8 cellular contexts compared by ENCODE assay signal in the genomic region with DNA sequence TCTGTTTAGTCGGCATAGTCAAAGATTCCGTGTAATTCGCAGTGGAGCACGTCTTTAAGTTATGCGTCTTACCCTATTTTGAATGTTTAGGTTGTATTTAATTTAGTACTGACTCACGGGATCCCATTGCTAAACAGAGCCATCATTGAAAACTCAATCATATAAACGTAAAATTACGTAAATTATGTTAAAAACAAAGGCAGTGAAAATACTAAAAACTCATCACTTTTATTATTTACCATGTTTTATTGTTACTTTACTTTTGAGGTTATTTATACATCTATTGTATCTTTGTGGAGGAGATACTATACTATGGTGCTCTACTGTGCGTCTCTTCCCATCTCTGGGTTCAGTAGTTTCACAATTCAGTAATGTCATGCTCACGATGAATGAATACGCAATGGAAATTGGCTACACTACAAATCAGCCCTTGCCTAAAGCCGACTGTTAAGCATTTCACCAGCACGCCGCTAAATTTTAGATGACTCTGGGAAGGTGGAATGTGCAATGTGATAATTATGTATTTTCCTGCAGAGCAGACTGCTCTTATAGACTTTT. TPM values are rescaled to one million over a fixed set of nuclear protein-coding genes. Genes with fewer than 3 reads are reported as not detected.
DNase-seq lines count a peak whose midpoint lies in the region; ATAC-seq and TF ChIP-seq lines count a peak whose summit lies in the region.

No MANE protein-coding gene starts in this region.

- no peak for DNase-seq in activated T-cell treated with anti-CD3 and anti-CD28 coated beads, Interleukin-2, amount 50 U/mL, for 4 hours
- DNase-seq in activated T-cell treated with anti-CD3 and anti-CD28 coated beads, Interleukin-2, amount 50 U/mL, for 48 hours, result no peak
- peak; percentile 33 for DNase-seq in NCI-H226
- DNase-seq in amniotic stem cell (lab: John Stamatoyannopoulos, UW), result peak; percentile 13
- no peak for DNase-seq in right atrium auricular region (ENCODE audit: low spot score)
- peak; percentile 37 for DNase-seq in retinal pigment epithelial cell (ENCODE audit: low read depth)

- H3K27me3 ChIP-seq in right atrium auricular region, result no peaks in the 10 kb centered on the region

- H3K27me3 Mint-ChIP-seq in activated T-cell treated with anti-CD3 and anti-CD28 coated beads, Interleukin-2, amount 50 U/mL, for 4 hours (ENCODE audit: low read depth), result no peaks in the 10 kb centered on the region

- ATAC-seq in activated T-cell treated with anti-CD3 and anti-CD28 coated beads, Interleukin-2, amount 50 U/mL, for 4 hours, result peak; percentile 2 to 20
- no peak for ATAC-seq in HG03159 (IDR thresholded peaks at IDR 0.05; ENCODE audit: unreplicated experiment)
- ATAC-seq in HG03342 (IDR thresholded peaks at IDR 0.05; ENCODE audit: unreplicated experiment), result no peak

- H3K4me3 Mint-ChIP-seq in activated T-cell treated with anti-CD3 and anti-CD28 coated beads, Interleukin-2, amount 50 U/mL, for 4 hours, result peak overlapping the region; percentile 89

- H3K4me1 Mint-ChIP-seq in activated T-cell treated with anti-CD3 and anti-CD28 coated beads, Interleukin-2, amount 50 U/mL, for 4 hours (ENCODE audit: low read depth), result peaks cover 21% of the 10 kb centered on the region

- H3K4me1 ChIP-seq in right atrium auricular region, result peaks cover 0 to 5% of the 10 kb centered on the region in 2 donors

- H3K36me3 ChIP-seq in right atrium auricular region, result no peaks in the 10 kb centered on the region

- no peak for TF ChIP-seq CTCF in right atrium auricular region (IDR thresholded peaks at IDR 0.05)
- no peak for TF ChIP-seq CTCF in retinal pigment epithelial cell (conservative IDR thresholded peaks at IDR 0.05; ENCODE audit: low read depth, low read length)

- H3K36me3 Mint-ChIP-seq in activated T-cell treated with anti-CD3 and anti-CD28 coated beads, Interleukin-2, amount 50 U/mL, for 4 hours (ENCODE audit: insufficient read depth), result peaks cover 5% of the 10 kb centered on the region

- peak overlapping the region; percentile 50 to 56 for H3K4me3 ChIP-seq in right atrium auricular region
- H3K4me3 ChIP-seq in retinal pigment epithelial cell (ENCODE audit: low read length), result peak overlapping the region; percentile 55

- H3K27ac ChIP-seq in right atrium auricular region, result peak overlapping the region; percentile 94 to 96

- no peaks in the 10 kb centered on the region for H3K9me3 ChIP-seq in right atrium auricular region

- H3K9me3 Mint-ChIP-seq in activated T-cell treated with anti-CD3 and anti-CD28 coated beads, Interleukin-2, amount 50 U/mL, for 4 hours, result no peaks in the 10 kb centered on the region

RNA-seq across cellular contexts. Expression of gene FUNDC2, which starts 0.9 kb away (rescaled TPM):
- total RNA-seq in activated T-cell treated with anti-CD3 and anti-CD28 coated beads, Interleukin-2, amount 50 U/mL, for 4 hours, result 100 to 1,000 TPM; 114 to 124 (median 116) TPM
- total RNA-seq in right atrium auricular region, result 100 to 1,000 TPM; 146 to 178 TPM

RNA-seq across cellular contexts. Expression of gene F8, which starts 5.1 kb away (rescaled TPM):
- 1 to 10 TPM; 1.3 to 2.4 (median 1.5) TPM for total RNA-seq in activated T-cell treated with anti-CD3 and anti-CD28 coated beads, Interleukin-2, amount 50 U/mL, for 4 hours
- total RNA-seq in right atrium auricular region, result 10 to 100 TPM; 41.2 to 42.9 TPM

RNA-seq across cellular contexts. Expression of gene CMC4, which starts 43.3 kb away (rescaled TPM):
- total RNA-seq in activated T-cell treated with anti-CD3 and anti-CD28 coated beads, Interleukin-2, amount 50 U/mL, for 4 hours, result 1 to 10 TPM; 1.1 to 2.7 (median 1.6) TPM
- 10 to 100 TPM; 39.9 to 58.3 TPM for total RNA-seq in right atrium auricular region

RNA-seq across cellular contexts. Expression of gene MTCP1, which starts 43.3 kb away (rescaled TPM):
- 1 to 10 TPM; 3.4 to 5.5 (median 5.1) TPM for total RNA-seq in activated T-cell treated with anti-CD3 and anti-CD28 coated beads, Interleukin-2, amount 50 U/mL, for 4 hours
- total RNA-seq in right atrium auricular region, result under 1 TPM; 0.43 to 0.85 TPM

RNA-seq across cellular contexts. Expression of gene BRCC3, which starts 43.7 kb away (rescaled TPM):
- 10 to 100 TPM; 21.7 to 25.6 (median 23.1) TPM for total RNA-seq in activated T-cell treated with anti-CD3 and anti-CD28 coated beads, Interleukin-2, amount 50 U/mL, for 4 hours
- total RNA-seq in right atrium auricular region, result 1 to 10 TPM; 7.6 to 8.3 TPM

Comparison
In these comparisons a context has a peak if more than half of its experiments do, and no peak if none do; other contexts are left out.
1. ATAC-seq: peak in activated T-cell treated with anti-CD3 and anti-CD28 coated beads, Interleukin-2, amount 50 U/mL, for 4 hours (2 of 2); none in HG03159 (single experiment) and HG03342 (single experiment).
2. DNase-seq: peak in NCI-H226 (single experiment), amniotic stem cell (single experiment) and retinal pigment epithelial cell (single experiment); none in activated T-cell treated with anti-CD3 and anti-CD28 coated beads, Interleukin-2, amount 50 U/mL, for 4 hours (single experiment), activated T-cell treated with anti-CD3 and anti-CD28 coated beads, Interleukin-2, amount 50 U/mL, for 48 hours (0 of 2) and right atrium auricular region (single experiment).
3. RNA of gene F8, which starts 5.1 kb away (total RNA-seq): 41.2 to 42.9 TPM in right atrium auricular region; 1.3 to 2.4 TPM in activated T-cell treated with anti-CD3 and anti-CD28 coated beads, Interleukin-2, amount 50 U/mL, for 4 hours; every median in the first group is over 10 times any median in the second.
4. RNA of gene CMC4, which starts 43.3 kb away (total RNA-seq): 39.9 to 58.3 TPM in right atrium auricular region; 1.1 to 2.7 TPM in activated T-cell treated with anti-CD3 and anti-CD28 coated beads, Interleukin-2, amount 50 U/mL, for 4 hours; every median in the first group is over 10 times any median in the second.